In the genomic region with DNA sequence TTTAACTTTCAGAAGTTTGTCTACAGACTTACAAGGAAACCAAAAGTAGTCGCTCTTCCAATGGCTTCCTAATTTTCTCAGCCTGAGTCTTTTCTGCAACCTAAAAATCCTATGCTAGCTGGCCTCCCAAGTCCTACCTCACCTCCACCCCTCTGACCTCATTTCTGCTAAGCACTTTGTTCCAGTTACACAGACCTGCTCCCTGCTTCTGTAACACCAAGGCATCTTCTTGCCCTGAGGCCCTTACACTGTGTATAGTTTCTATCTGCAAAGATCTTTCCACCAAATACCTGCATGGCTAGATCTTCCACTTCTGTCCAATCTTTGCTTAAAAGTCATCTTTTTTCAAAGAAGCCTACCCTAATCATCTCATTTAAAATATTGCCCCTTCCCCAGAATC, we compare ENCODE assay signal across 1 cellular context.
TF ChIP-seq lines count a peak whose summit lies in the region.

No MANE protein-coding gene starts in this region.

TF ChIP-seq in GM23338, 12 proteins besides CTCF, POLR2A, EP300 and RAD21 (continued from another document):
- no peak for TF ChIP-seq ZNF462 (CRISPR knock-in tag; IDR thresholded peaks at IDR 0.05)
- TF ChIP-seq CREB1 (CRISPR knock-in tag; IDR thresholded peaks at IDR 0.05; ENCODE audit: low read depth): no peak
- no peak for TF ChIP-seq EZH2 (IDR thresholded peaks at IDR 0.05; ENCODE audit: low read depth, unreplicated experiment)
- no peak for TF ChIP-seq REST (IDR thresholded peaks at IDR 0.05; ENCODE audit: unreplicated experiment)
